In the genomic region with DNA sequence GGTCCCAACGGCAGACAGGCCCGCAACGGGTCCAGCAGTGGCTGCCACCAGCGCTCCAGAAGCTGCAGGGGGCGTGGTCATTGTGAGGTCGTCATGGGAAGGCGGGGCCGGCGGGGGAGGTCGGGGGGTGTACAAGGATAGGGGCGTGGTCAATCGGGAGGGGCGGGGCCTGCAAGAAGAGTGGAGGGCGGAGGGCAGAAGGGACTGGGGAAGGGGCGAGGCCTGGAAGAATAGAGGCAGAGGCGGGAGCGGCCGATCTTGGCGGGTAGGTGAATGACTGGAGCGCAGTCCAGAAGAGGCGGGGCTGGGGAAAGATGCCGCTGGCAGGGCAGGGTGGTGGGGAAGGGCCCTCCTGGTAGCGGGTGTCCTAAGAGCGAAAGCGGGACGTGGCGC, we compare ENCODE assay signal across 8 cellular contexts. TPM values are rescaled to one million over a fixed set of nuclear protein-coding genes. Genes with fewer than 3 reads are reported as not detected.
DNase-seq lines count a peak whose midpoint lies in the region; ATAC-seq, FAIRE-seq and TF ChIP-seq lines count a peak whose summit lies in the region.

No MANE protein-coding gene starts in this region.

- no peak overlapping the region for H3K4ac ChIP-seq in H1 (replicated peaks; ENCODE audit: insufficient read length, low read depth, low read length)

- H3K4me3 Mint-ChIP-seq in memory B cell = peak overlapping the region; percentile 98

- H3K36me3 Mint-ChIP-seq in memory B cell = peaks cover 3% of the 10 kb centered on the region

- H4K8ac ChIP-seq in H1 (ENCODE audit: extremely low read depth, insufficient read depth, low read length) = no peak overlapping the region; the same call in 1 of the 2 replicates

- no peak overlapping the region; the same call in 1 of the 2 replicates for H3K27ac ChIP-seq in H1 (ENCODE audit: low read depth, low read length)

- no peak overlapping the region for H2AK5ac ChIP-seq in H1 (ENCODE audit: low read depth, low read length)

- peak; percentile 65 for FAIRE-seq in H1 (lab: Jason Lieb, UNC)

- no peaks in the 10 kb centered on the region for H3K9me3 Mint-ChIP-seq in memory B cell

- TF ChIP-seq CTCF in GM10248 (IDR thresholded peaks at IDR 0.05; ENCODE audit: control extremely low read depth, extremely low read depth, low read depth, missing control alignments) = no peak
- no peak for TF ChIP-seq CTCF in H1 (IDR thresholded peaks at IDR 0.05; ENCODE audit: control extremely low read depth in 1 of 3, insufficient read depth in 1 of 3, low read depth in 1 of 3, low read length in 3 of 3)

- WGBS in H1 (ENCODE audit: extremely low coverage in 1 of 2, insufficient coverage in 1 of 2, insufficient read length in 1 of 2, insufficient replicate concordance in 2 of 2, low coverage in 1 of 2, low lambda C conversion rate in 2 of 2, missing lambda C conversion rate in 1 of 2), 2 experiments = 5% methylated on average over 10 of the region's 27 CpGs; no CpG with 5 or more reads in 1 of the 2 experiments

- peak; percentile 87 for DNase-seq in GM10248 (ENCODE audit: extremely low spot score)
- peak; percentile 58 for DNase-seq in NCI-H510A treated with DMSO at 0.1 percent for 48 hours (lab: John Stamatoyannopoulos, UW)
- peak; percentile 80 for DNase-seq in activated CD8-positive, alpha-beta memory T cell treated with anti-CD3 and anti-CD28 coated beads, Interleukin-2, amount 50 U/mL, for 4 hours
- DNase-seq in H1 (ENCODE audit: low read depth in 1 of 2, low spot score in 2 of 2) = peak; percentile 94 to 99
- peak; percentile 87 to 89 for DNase-seq in memory B cell (ENCODE audit: low spot score in 2 of 2)
- peak; percentile 73 to 85 (median 73) for DNase-seq in stimulated activated CD4-positive, alpha-beta T cell treated with anti-CD3 and anti-CD28 coated beads, TNF-alpha, amount 100 ng/mL, for 24 hours (ENCODE audit: low read depth in 3 of 3)
- no peak for DNase-seq in NOMO-1 (lab: John Stamatoyannopoulos, UW; ENCODE audit: unreplicated experiment in 2 of 2)

- no peak for TF ChIP-seq EP300 in H1 (IDR thresholded peaks at IDR 0.05; ENCODE audit: borderline replicate concordance in 1 of 2, low read depth in 2 of 2, low read length in 2 of 2)

- peaks cover 32% of the 10 kb centered on the region for H3K4me1 Mint-ChIP-seq in memory B cell

- no peaks in the 10 kb centered on the region for H3K27me3 ChIP-seq in H1 (replicated peaks in 1 of 4; ENCODE audit: control insufficient read depth in 3 of 4, extremely low read depth in 1 of 4, insufficient read depth in 3 of 4, low read length in 3 of 4)

- no peak overlapping the region for H2BK20ac ChIP-seq in H1 (ENCODE audit: low read length)

- POLR2A ChIA-PET in GM10248 (lab: Yijun Ruan, JAX) = interaction anchor here (1.0 kb wide), 1 partner anchor 120 kb away, joined by 4 read pairs; a partner anchor contains a TSS
- POLR2A ChIA-PET in H1 (lab: Charles Lee; ENCODE audit: partially characterized antibody) = interaction anchor here (0.8 to 4.1 kb wide), 7 partner anchors 11 to 143 kb away, joined by 3 to 26 read pairs (median 3); a partner anchor contains a TSS

- H2BK120ac ChIP-seq in H1 (replicated peaks; ENCODE audit: low read depth, low read length) = peak overlapping the region; percentile 4

- no peak overlapping the region for H2BK15ac ChIP-seq in H1 (ENCODE audit: low read length)

- H4K91ac ChIP-seq in H1 (replicated peaks; ENCODE audit: insufficient read length, low read length) = no peak overlapping the region

- no peak overlapping the region for H3K56ac ChIP-seq in H1 (replicated peaks; ENCODE audit: insufficient read length, low read depth, low read length)

- H3K9me3 ChIP-seq in H1 (ENCODE audit: insufficient read depth in 2 of 2, low read depth in 1 of 2, low read length in 1 of 2) = no peaks in the 10 kb centered on the region

- TF ChIP-seq RAD21 in H1 (IDR thresholded peaks at IDR 0.05 in 1 of 2, conservative IDR thresholded peaks at IDR 0.05 in 1 of 2; ENCODE audit: low read depth in 2 of 2, low read length in 2 of 2) = no peak

- peaks cover 2% of the 10 kb centered on the region; the same call in 1 of the 2 replicates for H3K23me2 ChIP-seq in H1 (ENCODE audit: low read depth, low read length)

- peak overlapping the region; percentile 78 for H2BK5ac ChIP-seq in H1 (ENCODE audit: low read depth, low read length)

- peaks cover 0 to 3% (median 1%) of the 10 kb centered on the region in 4 experiments; a peak in 6 of 8 replicates for H3K36me3 ChIP-seq in H1 (ENCODE audit: control insufficient read depth in 2 of 4, insufficient read depth in 4 of 4, low read length in 3 of 4)

- H4K20me1 ChIP-seq in H1 (replicated peaks in 1 of 2; ENCODE audit: control insufficient read depth in 1 of 2, insufficient read depth in 2 of 2, low read length in 2 of 2) = peaks cover 0 to 9% of the 10 kb centered on the region in 2 experiments

- H2BK12ac ChIP-seq in H1 (ENCODE audit: low read depth, low read length) = peak overlapping the region; percentile 85; the same call in 1 of the 2 replicates

- 0 out of 2 replicates have a peak, but pooled peaks cover 2% of the 10 kb centered on the region for H3K79me1 ChIP-seq in H1 (ENCODE audit: low read depth, low read length)

- no peaks in the 10 kb centered on the region for H3K27me3 Mint-ChIP-seq in memory B cell

- H3K14ac ChIP-seq in H1 (ENCODE audit: insufficient read length) = no peak overlapping the region

- no peak overlapping the region for H2AFZ ChIP-seq in H1 (ENCODE audit: low read length)

- peak overlapping the region; percentile 68 to 93 for H3K4me2 ChIP-seq in H1 (ENCODE audit: insufficient read depth in 1 of 2, low read depth in 2 of 2, low read length in 2 of 2)

- ATAC-seq in memory B cell (ENCODE audit: low read depth) (peak; percentile 28), GM19397 (IDR thresholded peaks at IDR 0.05; ENCODE audit: unreplicated experiment) (no peak)

- no peak overlapping the region for H4K5ac ChIP-seq in H1 (ENCODE audit: insufficient read length, low read depth, low read length)

- peak overlapping the region; percentile 88 for H3K18ac ChIP-seq in H1 (ENCODE audit: extremely low read depth, low read length)

- peak overlapping the region; percentile 40 to 61 (median 52) for H3K4me3 ChIP-seq in H1 (ENCODE audit: extremely low read depth in 1 of 4, insufficient read depth in 2 of 4, low read depth in 3 of 4, low read length in 4 of 4)

- CTCF ChIA-PET in GM10248 (lab: Yijun Ruan, JAX) = no interaction called here
- CTCF ChIA-PET in H1 (lab: Charles Lee; ENCODE audit: partially characterized antibody) = interaction anchor here (0.7 to 1.6 kb wide), 2 partner anchors 61 to 119 kb away, joined by 3 to 4 read pairs; a partner anchor contains a TSS

- H3K4me1 ChIP-seq in H1 (replicated peaks in 1 of 4; ENCODE audit: control insufficient read depth in 3 of 4, insufficient read depth in 4 of 4, low read length in 3 of 4) = peaks cover 6 to 17% (median 12%) of the 10 kb centered on the region in 4 experiments

- H3K9ac ChIP-seq in H1 (replicated peaks in 1 of 4; ENCODE audit: extremely low read depth in 1 of 4, low read depth in 3 of 4, low read length in 3 of 4) = peak overlapping the region in 3 of 4 experiments; percentile 54 to 62 (median 58); a peak in 6 of 7 replicates

- peak; percentile 66 to 80; a peak in 2 of 3 replicates for TF ChIP-seq POLR2A in H1 (IDR thresholded peaks at IDR 0.05; ENCODE audit: control extremely low read depth in 1 of 2, low read depth in 2 of 2, low read length in 2 of 2)

- no peak overlapping the region for H3K23ac ChIP-seq in H1 (ENCODE audit: insufficient read length)

- H3K79me2 ChIP-seq in H1 (ENCODE audit: control insufficient read depth in 1 of 2, insufficient read depth in 2 of 2, low read length in 2 of 2) = no peaks in the 10 kb centered on the region

- H3K27ac Mint-ChIP-seq in memory B cell = peak overlapping the region; percentile 96

RNA-seq across cellular contexts. Expression of a gene that starts 4.3 kb away (rescaled TPM):
- 33.9 and 34.1 TPM in 2 replicates for total RNA-seq in H1 (2021; fragmentation: NEBNext Ultra II Directional; extraction: Animal tissue kit (Norgen Biotek cat#: 25700))
- polyA plus RNA-seq in H1 (2011; rRNA removed) = 28.4 and 43.8 TPM in 2 replicates
- polyA plus RNA-seq in H1 (2011; cell fraction: cytosol; rRNA removed) = 43.8 TPM
- polyA plus RNA-seq in H1 (2011; cell fraction: nucleus; rRNA removed) = 52.1 TPM
- polyA plus RNA-seq in H1 (2012, experiment 1 of 2) = 32.0 to 45.8 TPM (median 39.3 TPM) in 4 replicates
- polyA plus RNA-seq in H1 (2012, experiment 2 of 2) = 54.2 TPM
- 17.6 TPM for polyA plus RNA-seq in H1 (2013, experiment 1 of 2)
- polyA plus RNA-seq in H1 (2013, experiment 2 of 2) = 17.2 TPM
- 13.3 and 17.7 TPM in 2 replicates for polyA minus RNA-seq in H1 (2011; rRNA and poly(A)+ RNA removed)
- polyA minus RNA-seq in H1 (2011; cell fraction: cytosol; rRNA and poly(A)+ RNA removed) = 18.9 TPM
- 19.4 TPM for polyA minus RNA-seq in H1 (2011; cell fraction: nucleus; rRNA and poly(A)+ RNA removed)

RNA-seq across cellular contexts. Expression of a gene that starts 9.3 kb away (rescaled TPM):
- total RNA-seq in H1 (2021; fragmentation: NEBNext Ultra II Directional; extraction: Animal tissue kit (Norgen Biotek cat#: 25700)) = 71.4 and 73.9 TPM in 2 replicates
- 21.6 and 40.4 TPM in 2 replicates for polyA plus RNA-seq in H1 (2011; rRNA removed)
- 21.8 TPM for polyA plus RNA-seq in H1 (2011; cell fraction: cytosol; rRNA removed)
- 81.4 TPM for polyA plus RNA-seq in H1 (2011; cell fraction: nucleus; rRNA removed)
- 52.6 to 80.3 TPM (median 65.6 TPM) in 4 replicates for polyA plus RNA-seq in H1 (2012, experiment 1 of 2)
- polyA plus RNA-seq in H1 (2012, experiment 2 of 2) = 50.2 TPM
- 42.3 TPM for polyA plus RNA-seq in H1 (2013, experiment 1 of 2)
- 40.4 TPM for polyA plus RNA-seq in H1 (2013, experiment 2 of 2)
- polyA minus RNA-seq in H1 (2011; rRNA and poly(A)+ RNA removed) = 28.0 and 50.4 TPM in 2 replicates
- polyA minus RNA-seq in H1 (2011; cell fraction: cytosol; rRNA and poly(A)+ RNA removed) = 34.3 TPM
- 41.3 TPM for polyA minus RNA-seq in H1 (2011; cell fraction: nucleus; rRNA and poly(A)+ RNA removed)

RNA-seq across cellular contexts. Expression of a gene that starts 42.0 kb away (rescaled TPM):
- total RNA-seq in H1 (2021; fragmentation: NEBNext Ultra II Directional; extraction: Animal tissue kit (Norgen Biotek cat#: 25700)) = 105 and 109 TPM in 2 replicates
- polyA plus RNA-seq in H1 (2011; rRNA removed) = 106 and 157 TPM in 2 replicates
- polyA plus RNA-seq in H1 (2011; cell fraction: cytosol; rRNA removed) = 101 TPM
- 148 TPM for polyA plus RNA-seq in H1 (2011; cell fraction: nucleus; rRNA removed)
- polyA plus RNA-seq in H1 (2012, experiment 1 of 2) = 64.9 to 109 TPM (median 104 TPM) in 4 replicates
- 114 TPM for polyA plus RNA-seq in H1 (2012, experiment 2 of 2)
- polyA plus RNA-seq in H1 (2013, experiment 1 of 2) = 58.6 TPM
- 55.8 TPM for polyA plus RNA-seq in H1 (2013, experiment 2 of 2)
- 103 and 108 TPM in 2 replicates for polyA minus RNA-seq in H1 (2011; rRNA and poly(A)+ RNA removed)
- 101 TPM for polyA minus RNA-seq in H1 (2011; cell fraction: cytosol; rRNA and poly(A)+ RNA removed)
- polyA minus RNA-seq in H1 (2011; cell fraction: nucleus; rRNA and poly(A)+ RNA removed) = 76.4 TPM

RNA-seq across cellular contexts. Expression of a gene that starts 42.2 kb away (rescaled TPM):
- total RNA-seq in H1 (2021; fragmentation: NEBNext Ultra II Directional; extraction: Animal tissue kit (Norgen Biotek cat#: 25700)) = 251 and 261 TPM in 2 replicates
- polyA plus RNA-seq in H1 (2011; rRNA removed) = 147 and 213 TPM in 2 replicates
- polyA plus RNA-seq in H1 (2011; cell fraction: cytosol; rRNA removed) = 136 TPM
- polyA plus RNA-seq in H1 (2011; cell fraction: nucleus; rRNA removed) = 397 TPM
- polyA plus RNA-seq in H1 (2012, experiment 1 of 2) = 183 to 286 TPM (median 253 TPM) in 4 replicates
- 215 TPM for polyA plus RNA-seq in H1 (2012, experiment 2 of 2)
- 166 TPM for polyA plus RNA-seq in H1 (2013, experiment 1 of 2)
- polyA plus RNA-seq in H1 (2013, experiment 2 of 2) = 157 TPM
- 82.9 and 117 TPM in 2 replicates for polyA minus RNA-seq in H1 (2011; rRNA and poly(A)+ RNA removed)
- 124 TPM for polyA minus RNA-seq in H1 (2011; cell fraction: cytosol; rRNA and poly(A)+ RNA removed)
- 139 TPM for polyA minus RNA-seq in H1 (2011; cell fraction: nucleus; rRNA and poly(A)+ RNA removed)

RNA-seq across cellular contexts. Expression of a gene that starts 45.7 kb away (rescaled TPM):
- not detected in 2 replicates for total RNA-seq in H1 (2021; fragmentation: NEBNext Ultra II Directional; extraction: Animal tissue kit (Norgen Biotek cat#: 25700))
- polyA plus RNA-seq in H1 (2011; rRNA removed) = 0.21 and 0.24 TPM in 2 replicates
- polyA plus RNA-seq in H1 (2011; cell fraction: cytosol; rRNA removed) = 0.39 TPM
- 0.17 TPM for polyA plus RNA-seq in H1 (2011; cell fraction: nucleus; rRNA removed)
- polyA plus RNA-seq in H1 (2012, experiment 1 of 2) = 0.23 to 0.47 TPM (median 0.25 TPM) in 3 of 4 replicates, not detected in the other
- polyA plus RNA-seq in H1 (2012, experiment 2 of 2) = not detected
- polyA plus RNA-seq in H1 (2013, experiment 1 of 2) = 0.36 TPM
- polyA plus RNA-seq in H1 (2013, experiment 2 of 2) = 0.20 TPM
- 0.12 TPM in 1 of 2 replicates, not detected in the other for polyA minus RNA-seq in H1 (2011; rRNA and poly(A)+ RNA removed)
- polyA minus RNA-seq in H1 (2011; cell fraction: cytosol; rRNA and poly(A)+ RNA removed) = not detected
- not detected for polyA minus RNA-seq in H1 (2011; cell fraction: nucleus; rRNA and poly(A)+ RNA removed)

Comparison
In these comparisons a context has a peak if more than half of its experiments do, and no peak if none do; other contexts are left out.
1. DNase-seq: peak in GM10248 (single experiment), NCI-H510A treated with DMSO at 0.1 percent for 48 hours (single experiment), activated CD8-positive, alpha-beta memory T cell treated with anti-CD3 and anti-CD28 coated beads, Interleukin-2, amount 50 U/mL, for 4 hours (single experiment), H1 (2 of 2), memory B cell (2 of 2) and stimulated activated CD4-positive, alpha-beta T cell treated with anti-CD3 and anti-CD28 coated beads, TNF-alpha, amount 100 ng/mL, for 24 hours (3 of 3); none in NOMO-1 (0 of 2).